Comparison of ENCODE assay signal across 1 cellular context in the genomic region with DNA sequence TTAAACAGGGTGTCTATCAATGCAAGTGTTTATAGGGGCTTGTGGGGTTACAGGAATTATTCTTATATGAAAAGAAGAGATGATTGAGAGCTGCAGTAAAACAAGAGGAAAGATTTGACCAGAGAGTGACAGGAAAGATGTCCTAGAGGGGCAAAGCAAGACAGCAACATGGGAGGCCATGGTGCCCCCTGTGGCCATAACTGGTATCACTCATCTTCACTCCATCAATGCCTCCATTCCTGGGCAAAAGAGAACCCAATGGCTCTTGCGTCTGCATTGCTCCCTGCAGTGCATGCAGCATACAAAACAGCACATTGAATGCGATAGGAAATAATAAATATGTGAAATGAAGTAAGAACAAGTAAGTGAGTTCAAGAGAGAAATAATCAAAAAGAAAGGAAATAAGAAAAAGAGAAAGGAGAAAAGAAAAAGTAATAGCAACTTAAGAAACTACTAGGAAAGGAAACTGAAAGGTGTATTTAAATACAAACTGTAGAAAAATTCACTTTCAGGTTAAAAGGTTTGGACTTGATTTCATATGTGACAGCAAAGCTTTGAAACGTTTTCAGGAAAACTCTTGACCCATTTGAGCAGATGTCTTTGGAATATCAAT.
TF ChIP-seq lines count a peak whose summit lies in the region.

No MANE protein-coding gene starts in this region.

TF ChIP-seq in GM23338, 12 proteins besides CTCF, POLR2A, EP300 and RAD21 (continued from another document):
- TF ChIP-seq, protein P1, sequence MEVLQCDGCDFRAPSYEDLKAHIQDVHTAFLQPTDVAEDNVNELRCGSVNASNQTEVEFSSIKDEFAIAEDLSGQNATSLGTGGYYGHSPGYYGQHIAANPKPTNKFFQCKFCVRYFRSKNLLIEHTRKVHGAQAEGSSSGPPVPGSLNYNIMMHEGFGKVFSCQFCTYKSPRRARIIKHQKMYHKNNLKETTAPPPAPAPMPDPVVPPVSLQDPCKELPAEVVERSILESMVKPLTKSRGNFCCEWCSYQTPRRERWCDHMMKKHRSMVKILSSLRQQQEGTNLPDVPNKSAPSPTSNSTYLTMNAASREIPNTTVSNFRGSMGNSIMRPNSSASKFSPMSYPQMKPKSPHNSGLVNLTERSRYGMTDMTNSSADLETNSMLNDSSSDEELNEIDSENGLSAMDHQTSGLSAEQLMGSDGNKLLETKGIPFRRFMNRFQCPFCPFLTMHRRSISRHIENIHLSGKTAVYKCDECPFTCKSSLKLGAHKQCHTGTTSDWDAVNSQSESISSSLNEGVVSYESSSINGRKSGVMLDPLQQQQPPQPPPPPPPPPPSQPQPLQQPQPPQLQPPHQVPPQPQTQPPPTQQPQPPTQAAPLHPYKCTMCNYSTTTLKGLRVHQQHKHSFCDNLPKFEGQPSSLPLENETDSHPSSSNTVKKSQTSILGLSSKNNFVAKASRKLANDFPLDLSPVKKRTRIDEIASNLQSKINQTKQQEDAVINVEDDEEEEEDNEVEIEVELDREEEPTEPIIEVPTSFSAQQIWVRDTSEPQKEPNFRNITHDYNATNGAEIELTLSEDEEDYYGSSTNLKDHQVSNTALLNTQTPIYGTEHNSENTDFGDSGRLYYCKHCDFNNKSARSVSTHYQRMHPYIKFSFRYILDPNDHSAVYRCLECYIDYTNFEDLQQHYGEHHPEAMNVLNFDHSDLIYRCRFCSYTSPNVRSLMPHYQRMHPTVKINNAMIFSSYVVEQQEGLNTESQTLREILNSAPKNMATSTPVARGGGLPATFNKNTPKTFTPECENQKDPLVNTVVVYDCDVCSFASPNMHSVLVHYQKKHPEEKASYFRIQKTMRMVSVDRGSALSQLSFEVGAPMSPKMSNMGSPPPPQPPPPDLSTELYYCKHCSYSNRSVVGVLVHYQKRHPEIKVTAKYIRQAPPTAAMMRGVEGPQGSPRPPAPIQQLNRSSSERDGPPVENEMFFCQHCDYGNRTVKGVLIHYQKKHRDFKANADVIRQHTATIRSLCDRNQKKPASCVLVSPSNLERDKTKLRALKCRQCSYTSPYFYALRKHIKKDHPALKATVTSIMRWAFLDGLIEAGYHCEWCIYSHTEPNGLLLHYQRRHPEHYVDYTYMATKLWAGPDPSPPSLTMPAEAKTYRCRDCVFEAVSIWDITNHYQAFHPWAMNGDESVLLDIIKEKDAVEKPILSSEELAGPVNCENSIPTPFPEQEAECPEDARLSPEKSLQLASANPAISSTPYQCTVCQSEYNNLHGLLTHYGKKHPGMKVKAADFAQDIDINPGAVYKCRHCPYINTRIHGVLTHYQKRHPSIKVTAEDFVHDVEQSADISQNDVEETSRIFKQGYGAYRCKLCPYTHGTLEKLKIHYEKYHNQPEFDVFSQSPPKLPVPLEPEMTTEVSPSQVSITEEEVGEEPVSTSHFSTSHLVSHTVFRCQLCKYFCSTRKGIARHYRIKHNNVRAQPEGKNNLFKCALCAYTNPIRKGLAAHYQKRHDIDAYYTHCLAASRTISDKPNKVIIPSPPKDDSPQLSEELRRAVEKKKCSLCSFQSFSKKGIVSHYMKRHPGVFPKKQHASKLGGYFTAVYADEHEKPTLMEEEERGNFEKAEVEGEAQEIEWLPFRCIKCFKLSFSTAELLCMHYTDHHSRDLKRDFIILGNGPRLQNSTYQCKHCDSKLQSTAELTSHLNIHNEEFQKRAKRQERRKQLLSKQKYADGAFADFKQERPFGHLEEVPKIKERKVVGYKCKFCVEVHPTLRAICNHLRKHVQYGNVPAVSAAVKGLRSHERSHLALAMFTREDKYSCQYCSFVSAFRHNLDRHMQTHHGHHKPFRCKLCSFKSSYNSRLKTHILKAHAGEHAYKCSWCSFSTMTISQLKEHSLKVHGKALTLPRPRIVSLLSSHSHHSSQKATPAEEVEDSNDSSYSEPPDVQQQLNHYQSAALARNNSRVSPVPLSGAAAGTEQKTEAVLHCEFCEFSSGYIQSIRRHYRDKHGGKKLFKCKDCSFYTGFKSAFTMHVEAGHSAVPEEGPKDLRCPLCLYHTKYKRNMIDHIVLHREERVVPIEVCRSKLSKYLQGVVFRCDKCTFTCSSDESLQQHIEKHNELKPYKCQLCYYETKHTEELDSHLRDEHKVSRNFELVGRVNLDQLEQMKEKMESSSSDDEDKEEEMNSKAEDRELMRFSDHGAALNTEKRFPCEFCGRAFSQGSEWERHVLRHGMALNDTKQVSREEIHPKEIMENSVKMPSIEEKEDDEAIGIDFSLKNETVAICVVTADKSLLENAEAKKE (CRISPR knock-in tag; IDR thresholded peaks at IDR 0.05): no peak
